ENCODE assay signal across 8 cellular contexts in the genomic region with DNA sequence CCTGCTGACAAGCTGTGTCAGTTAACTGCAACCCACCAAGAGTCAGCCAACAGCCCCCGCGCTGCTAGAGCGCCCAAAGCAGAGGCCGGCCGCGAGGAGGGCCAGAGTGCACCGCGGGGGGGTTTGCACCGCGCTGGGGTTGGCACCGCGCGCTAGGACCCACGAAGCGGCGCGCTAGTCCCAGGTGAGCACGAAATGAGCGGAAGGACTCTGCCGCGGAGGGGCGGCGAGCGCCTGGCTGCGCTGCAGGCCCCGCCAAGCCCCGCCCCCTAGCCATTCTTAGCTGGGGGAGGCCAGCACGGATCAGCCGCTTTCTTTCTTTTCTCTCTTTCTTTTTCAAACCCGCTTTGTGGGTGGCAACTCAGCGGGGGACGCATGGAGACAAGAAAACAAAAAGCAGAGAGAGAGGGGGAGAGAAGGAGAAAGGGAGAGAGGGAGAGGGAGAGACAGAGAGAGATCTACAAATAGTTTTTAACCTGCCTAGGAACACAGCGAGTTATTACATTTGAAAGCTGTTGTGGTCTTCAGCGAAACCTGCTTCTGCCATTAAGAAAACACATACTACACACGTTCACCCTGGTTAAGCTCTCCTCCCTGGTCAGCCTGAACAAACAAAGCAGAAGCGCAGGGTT. TPM values are rescaled to one million over a fixed set of nuclear protein-coding genes. Genes with fewer than 3 reads are reported as not detected.
DNase-seq lines count a peak whose midpoint lies in the region; ATAC-seq and TF ChIP-seq lines count a peak whose summit lies in the region.

No MANE protein-coding gene starts in this region.

- no peaks in the 10 kb centered on the region for H3K36me3 ChIP-seq in BLaER1
- no peaks in the 10 kb centered on the region for H3K36me3 ChIP-seq in vagina

- H3K4me3 ChIP-seq in BLaER1 (no peak overlapping the region), vagina (peak overlapping the region in 1 of 2 donors; percentile 18)

- peak overlapping the region; percentile 73 for H3K4me3 Mint-ChIP-seq in T-helper 17 cell
- H3K4me3 Mint-ChIP-seq in effector memory CD8-positive, alpha-beta T cell = peak overlapping the region; percentile 37 to 65

- peak overlapping the region; percentile 89 for H3K27ac Mint-ChIP-seq in T-helper 17 cell
- no peak overlapping the region for H3K27ac Mint-ChIP-seq in effector memory CD8-positive, alpha-beta T cell

- no peak overlapping the region for H3K9ac ChIP-seq in BLaER1

- peaks cover 99% of the 10 kb centered on the region for H3K27me3 Mint-ChIP-seq in T-helper 17 cell
- H3K27me3 Mint-ChIP-seq in effector memory CD8-positive, alpha-beta T cell = peaks cover 96 to 100% of the 10 kb centered on the region in 2 donors

- H3K9me3 ChIP-seq in BLaER1 = peaks cover 36% of the 10 kb centered on the region
- peaks cover 7% of the 10 kb centered on the region for H3K9me3 ChIP-seq in T-helper 17 cell (ENCODE audit: control insufficient read depth, low read length, poor library complexity, severe bottlenecking)
- H3K9me3 ChIP-seq in vagina = no peaks in the 10 kb centered on the region

- peak overlapping the region; percentile 16; the same call in 1 of the 2 replicates for H3K4me2 ChIP-seq in BLaER1

- H3K4me1 ChIP-seq in BLaER1 (no peaks in the 10 kb centered on the region), vagina (peaks cover 15% of the 10 kb centered on the region)

- TF ChIP-seq POLR2A in vagina (IDR thresholded peaks at IDR 0.05) = no peak

- peaks cover 82% of the 10 kb centered on the region for H4K20me1 ChIP-seq in BLaER1

- intact Hi-C loops in vagina (cut with DNase I) = no loop called here

- H3K4me1 Mint-ChIP-seq in T-helper 17 cell = peaks cover 29% of the 10 kb centered on the region
- H3K4me1 Mint-ChIP-seq in effector memory CD8-positive, alpha-beta T cell (ENCODE audit: low read depth in 2 of 2) = peaks cover 11 to 13% of the 10 kb centered on the region in 2 donors

- no peak for TF ChIP-seq CTCF in vagina (IDR thresholded peaks at IDR 0.05)

- ATAC-seq in GM19035 (IDR thresholded peaks at IDR 0.05; ENCODE audit: unreplicated experiment) (peak; percentile 94), HG03432 (IDR thresholded peaks at IDR 0.05; ENCODE audit: unreplicated experiment) (peak; percentile 92), T-helper 17 cell (peak; percentile 78)
- peak; percentile 73 for ATAC-seq in effector memory CD8-positive, alpha-beta T cell (replicated peaks)

- peaks cover 100% of the 10 kb centered on the region for H3K27me3 ChIP-seq in BLaER1
- H3K27me3 ChIP-seq in vagina = peaks cover 36% of the 10 kb centered on the region

- DNase-seq in T-helper 17 cell = peak in 2 of 3 donors; percentile 35 to 46
- DNase-seq in effector memory CD8-positive, alpha-beta T cell = no peak
- peak; percentile 52 to 75 for DNase-seq in stimulated activated CD4-positive, alpha-beta T cell treated with anti-CD3 and anti-CD28 coated beads, Interleukin-2, amount 100 ng/mL, for 24 hours
- DNase-seq in vagina (ENCODE audit: extremely low spot score in 2 of 2) = no peak
- DNase-seq in hepatic stellate cell (ENCODE audit: low spot score) = no peak

- H3K27ac ChIP-seq in BLaER1 (no peak overlapping the region), vagina (no peak overlapping the region)

- H3K36me3 Mint-ChIP-seq in T-helper 17 cell (ENCODE audit: low read depth) = peaks cover 3% of the 10 kb centered on the region
- H3K36me3 Mint-ChIP-seq in effector memory CD8-positive, alpha-beta T cell (ENCODE audit: insufficient read depth) = peaks cover 58% of the 10 kb centered on the region

- H3K9me3 Mint-ChIP-seq in effector memory CD8-positive, alpha-beta T cell = peaks cover 0 to 5% of the 10 kb centered on the region in 2 donors

RNA-seq across cellular contexts. Expression of gene FOXB1, which starts 6.9 kb away (rescaled TPM):
- under 1 TPM; 0.21 to 0.22 TPM for total RNA-seq in T-helper 17 cell
- not detected for total RNA-seq in vagina

Comparison
In these comparisons a context has a peak if more than half of its experiments do, and no peak if none do; other contexts are left out.
1. DNase-seq: peak in T-helper 17 cell (2 of 3) and stimulated activated CD4-positive, alpha-beta T cell treated with anti-CD3 and anti-CD28 coated beads, Interleukin-2, amount 100 ng/mL, for 24 hours (2 of 2); none in effector memory CD8-positive, alpha-beta T cell (0 of 3), vagina (0 of 2) and hepatic stellate cell (single experiment).
2. Peak in every context shown above with its lines, with median percentiles within 50 percentile points of each other: ATAC-seq.